ENCODE assay signal across 8 cellular contexts in the genomic region with DNA sequence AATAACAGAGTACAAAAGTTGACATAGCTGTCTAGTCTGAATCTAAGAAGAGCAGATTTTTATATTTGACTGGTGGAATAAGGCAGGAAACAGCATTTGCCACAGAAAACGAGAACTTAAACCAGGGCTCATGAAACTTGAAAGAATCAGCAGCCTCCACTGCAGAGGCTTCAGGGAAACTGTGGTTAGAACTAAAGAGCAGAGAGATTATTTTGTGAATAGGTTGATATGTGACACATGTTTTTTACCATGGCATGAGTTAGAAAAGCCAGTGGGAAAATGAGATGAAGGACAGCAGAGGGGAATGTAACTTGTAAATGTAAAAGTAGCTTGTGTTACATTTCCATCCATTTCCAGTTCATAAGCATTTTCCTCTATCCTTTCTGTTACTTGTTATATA.
DNase-seq lines count a peak whose midpoint lies in the region; ATAC-seq and TF ChIP-seq lines count a peak whose summit lies in the region.

No MANE protein-coding gene starts in this region.

- H3K36me3 ChIP-seq in GM23338 (ENCODE audit: insufficient read depth) (no peaks in the 10 kb centered on the region), KMS-11 (ENCODE audit: insufficient read depth) (no peaks in the 10 kb centered on the region), osteoblast (ENCODE audit: insufficient read depth, low read length) (no peaks in the 10 kb centered on the region)

- peak; percentile 63 for ATAC-seq in GM18868 (IDR thresholded peaks at IDR 0.05; ENCODE audit: unreplicated experiment)
- ATAC-seq in GM23338, result no peak

- H3K9me2 ChIP-seq in GM23338 (ENCODE audit: insufficient read depth), result no peaks in the 10 kb centered on the region

- no peak for DNase-seq in GM23338 (ENCODE audit: low spot score)
- peak; percentile 62 for DNase-seq in medulla oblongata (ENCODE audit: extremely low spot score)
- DNase-seq in osteoblast (ENCODE audit: insufficient read length, low spot score, missing footprints), result no peak
- no peak for DNase-seq in NCI-H1694 treated with DMSO at 0.1 percent for 48 hours (lab: John Stamatoyannopoulos, UW)
- DNase-seq in kidney glomerular epithelial cell (lab: John Stamatoyannopoulos, UW), result no peak
- DNase-seq in NCI-H226, result no peak

- H3K4me1 ChIP-seq in GM23338 (ENCODE audit: insufficient read depth) (no peaks in the 10 kb centered on the region), KMS-11 (ENCODE audit: low read depth, poor library complexity, severe bottlenecking) (peaks cover 53% of the 10 kb centered on the region), osteoblast (ENCODE audit: insufficient read depth, low read length) (peaks cover 13% of the 10 kb centered on the region)

- H3K9me3 Mint-ChIP-seq in GM23338, result no peaks in the 10 kb centered on the region

- 0 out of 2 replicates have a peak overlapping the region, but pooled peaks have one; percentile 24 for H2AFZ ChIP-seq in GM23338
- H2AFZ ChIP-seq in KMS-11 (ENCODE audit: low read depth), result no peak overlapping the region
- no peak overlapping the region for H2AFZ ChIP-seq in osteoblast (ENCODE audit: low read length)

- H3K9ac ChIP-seq in KMS-11, result no peak overlapping the region

- no peak overlapping the region for H3K4me2 ChIP-seq in GM23338
- peak overlapping the region; percentile 78 for H3K4me2 ChIP-seq in KMS-11
- H3K4me2 ChIP-seq in osteoblast (ENCODE audit: insufficient read depth, low read length), result no peak overlapping the region

- no peaks in the 10 kb centered on the region for H3K27me3 Mint-ChIP-seq in GM23338 (ENCODE audit: insufficient read depth, low read depth, poor library complexity)

- H3K4me3 Mint-ChIP-seq in GM23338, result no peak overlapping the region

- no peaks in the 10 kb centered on the region for H4K20me1 ChIP-seq in GM23338 (replicated peaks; ENCODE audit: insufficient read depth)
- no peaks in the 10 kb centered on the region for H4K20me1 ChIP-seq in KMS-11 (ENCODE audit: insufficient read depth)
- H4K20me1 ChIP-seq in osteoblast (ENCODE audit: insufficient read depth, low read length), result no peaks in the 10 kb centered on the region

- no peaks in the 10 kb centered on the region for H3K36me3 Mint-ChIP-seq in GM23338 (ENCODE audit: low read depth)

- no peak overlapping the region for H3K27ac Mint-ChIP-seq in GM23338

- H3K79me2 ChIP-seq in GM23338 (replicated peaks; ENCODE audit: insufficient read depth), result no peaks in the 10 kb centered on the region
- no peaks in the 10 kb centered on the region for H3K79me2 ChIP-seq in KMS-11 (ENCODE audit: insufficient read depth, low read depth)
- no peaks in the 10 kb centered on the region for H3K79me2 ChIP-seq in osteoblast (ENCODE audit: insufficient read depth, low read length)

- no peak overlapping the region for H3K4me3 ChIP-seq in GM23338
- H3K4me3 ChIP-seq in KMS-11 (IDR thresholded peaks at IDR 0.05; ENCODE audit: insufficient read depth, low read depth, low read length), result no peak overlapping the region
- no peak overlapping the region for H3K4me3 ChIP-seq in osteoblast (ENCODE audit: insufficient read depth, low read length)

- H3F3A ChIP-seq in GM23338 (replicated peaks; ENCODE audit: low read depth), result no peaks in the 10 kb centered on the region

- H3K27me3 ChIP-seq in GM23338 (ENCODE audit: insufficient read depth), result no peaks in the 10 kb centered on the region
- H3K27me3 ChIP-seq in KMS-11 (ENCODE audit: insufficient read depth, low read depth), result no peaks in the 10 kb centered on the region
- no peaks in the 10 kb centered on the region for H3K27me3 ChIP-seq in osteoblast (ENCODE audit: insufficient read depth, low read length)

- H3K4me1 Mint-ChIP-seq in GM23338, result no peaks in the 10 kb centered on the region; the same call in 2 of the 3 replicates

- no peaks in the 10 kb centered on the region for H3K9me3 ChIP-seq in osteoblast (ENCODE audit: low read depth, low read length)

- H3K27ac ChIP-seq in GM23338 (ENCODE audit: low read depth), result no peak overlapping the region
- H3K27ac ChIP-seq in KMS-11, result peak overlapping the region; percentile 40; the same call in 1 of the 2 replicates
- H3K27ac ChIP-seq in osteoblast (ENCODE audit: low read depth, low read length), result no peak overlapping the region

- TF ChIP-seq CTCF in GM23338 (conservative IDR thresholded peaks at IDR 0.05; ENCODE audit: low read depth in 2 of 2) (no peak), KMS-11 (conservative IDR thresholded peaks at IDR 0.05; ENCODE audit: low read depth, low read length) (no peak), osteoblast (IDR thresholded peaks at IDR 0.05; ENCODE audit: extremely low read depth, low read depth, low read length) (no peak)

TF ChIP-seq in GM23338, 12 proteins besides CTCF, POLR2A, EP300 and RAD21 (continues in another document):
- TF ChIP-seq STAT1 (IDR thresholded peaks at IDR 0.05; ENCODE audit: unreplicated experiment) (no peak), POLR2AphosphoS5 (IDR thresholded peaks at IDR 0.05; ENCODE audit: low read depth) (no peak), EZH2 (IDR thresholded peaks at IDR 0.05; ENCODE audit: low read depth, unreplicated experiment) (no peak), ZNF331 (CRISPR knock-in tag; IDR thresholded peaks at IDR 0.05; ENCODE audit: low read depth) (no peak), JUNB (IDR thresholded peaks at IDR 0.05; ENCODE audit: unreplicated experiment) (no peak), ZNF114 (CRISPR knock-in tag; IDR thresholded peaks at IDR 0.05) (no peak), ZNF462 (CRISPR knock-in tag; IDR thresholded peaks at IDR 0.05) (no peak), CREB1 (CRISPR knock-in tag; IDR thresholded peaks at IDR 0.05; ENCODE audit: low read depth) (no peak), NANOG (IDR thresholded peaks at IDR 0.05; ENCODE audit: borderline replicate concordance) (no peak)
- TF ChIP-seq, protein P1, sequence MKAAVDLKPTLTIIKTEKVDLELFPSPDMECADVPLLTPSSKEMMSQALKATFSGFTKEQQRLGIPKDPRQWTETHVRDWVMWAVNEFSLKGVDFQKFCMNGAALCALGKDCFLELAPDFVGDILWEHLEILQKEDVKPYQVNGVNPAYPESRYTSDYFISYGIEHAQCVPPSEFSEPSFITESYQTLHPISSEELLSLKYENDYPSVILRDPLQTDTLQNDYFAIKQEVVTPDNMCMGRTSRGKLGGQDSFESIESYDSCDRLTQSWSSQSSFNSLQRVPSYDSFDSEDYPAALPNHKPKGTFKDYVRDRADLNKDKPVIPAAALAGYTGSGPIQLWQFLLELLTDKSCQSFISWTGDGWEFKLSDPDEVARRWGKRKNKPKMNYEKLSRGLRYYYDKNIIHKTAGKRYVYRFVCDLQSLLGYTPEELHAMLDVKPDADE (IDR thresholded peaks at IDR 0.05), result no peak
